ENCODE assay signal across 8 cellular contexts in the genomic region with DNA sequence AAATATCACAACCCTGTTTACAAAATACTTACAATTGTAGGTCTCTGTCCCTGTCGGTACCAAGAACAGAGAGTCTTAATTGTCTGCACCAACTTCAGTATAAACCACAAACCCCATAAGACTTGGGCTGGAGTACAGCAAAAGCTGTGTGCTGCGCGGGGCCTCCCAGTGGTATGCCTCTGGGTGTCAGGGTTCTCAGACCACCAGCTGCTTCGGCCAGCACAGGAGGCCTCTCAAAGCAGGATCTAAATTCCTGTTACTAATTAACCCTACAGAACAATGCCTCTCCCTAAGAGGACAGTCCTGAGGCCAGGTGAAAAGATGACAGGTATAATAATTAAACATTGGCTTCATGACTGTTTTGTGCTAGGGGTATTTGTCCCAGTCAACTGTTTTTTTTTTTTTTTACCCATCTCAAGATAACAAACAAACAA. TPM values are rescaled to one million over a fixed set of nuclear protein-coding genes. Genes with fewer than 3 reads are reported as not detected.
DNase-seq lines count a peak whose midpoint lies in the region; ATAC-seq lines count a peak whose summit lies in the region.

No MANE protein-coding gene starts in this region.

- H3K9me3 Mint-ChIP-seq in activated naive CD8-positive, alpha-beta T cell (ENCODE audit: low read depth) = no peaks in the 10 kb centered on the region
- no peaks in the 10 kb centered on the region for H3K9me3 Mint-ChIP-seq in immature natural killer cell

- no peak overlapping the region for H3K27ac Mint-ChIP-seq in activated naive CD8-positive, alpha-beta T cell
- H3K27ac Mint-ChIP-seq in immature natural killer cell = peak overlapping the region; percentile 24 to 92 (median 89)

- peaks cover 12% of the 10 kb centered on the region for H3K36me3 Mint-ChIP-seq in activated naive CD8-positive, alpha-beta T cell
- H3K36me3 Mint-ChIP-seq in immature natural killer cell = peaks cover 0 to 12% (median 6%) of the 10 kb centered on the region in 3 donors

- H3K9me3 ChIP-seq in subcutaneous abdominal adipose tissue (ENCODE audit: control insufficient read depth in 5 of 5, low read length in 5 of 5) = no peaks in the 10 kb centered on the region

- DNase-seq in immature natural killer cell (peak; percentile 30 to 49 (median 42)), epidermal melanocyte (ENCODE audit: insufficient read length, low spot score) (no peak), GM19240 (ENCODE audit: insufficient read length, low spot score) (no peak)

- H3K4me3 Mint-ChIP-seq in activated naive CD8-positive, alpha-beta T cell = peak overlapping the region; percentile 62
- H3K4me3 Mint-ChIP-seq in immature natural killer cell = peak overlapping the region; percentile 47 to 82 (median 73)

- no peaks in the 10 kb centered on the region for H3K27me3 ChIP-seq in subcutaneous abdominal adipose tissue (ENCODE audit: control insufficient read depth in 5 of 5, insufficient read depth in 4 of 5, low read length in 5 of 5)

- peaks cover 0 to 2% (median 0%) of the 10 kb centered on the region in 5 donors for H3K36me3 ChIP-seq in subcutaneous abdominal adipose tissue (ENCODE audit: control insufficient read depth in 5 of 5, insufficient read depth in 5 of 5, low read length in 5 of 5)

- peaks cover 47% of the 10 kb centered on the region for H3K4me1 Mint-ChIP-seq in activated naive CD8-positive, alpha-beta T cell (ENCODE audit: low read depth)
- peaks cover 52 to 54% of the 10 kb centered on the region in 2 donors for H3K4me1 Mint-ChIP-seq in immature natural killer cell

- peak overlapping the region; percentile 86 for H3K27ac ChIP-seq in subcutaneous abdominal adipose tissue (ENCODE audit: low read depth, low read length)

- peaks cover 0 to 31% (median 26%) of the 10 kb centered on the region in 5 donors for H3K4me1 ChIP-seq in subcutaneous abdominal adipose tissue (ENCODE audit: control insufficient read depth in 5 of 5, insufficient read depth in 5 of 5, low read length in 5 of 5)

- H3K4me3 ChIP-seq in subcutaneous abdominal adipose tissue (ENCODE audit: low read depth in 1 of 5, low read length in 5 of 5) = no peak overlapping the region

- H3K27me3 Mint-ChIP-seq in activated naive CD8-positive, alpha-beta T cell = no peaks in the 10 kb centered on the region
- peaks cover 0 to 7% (median 5%) of the 10 kb centered on the region in 3 donors for H3K27me3 Mint-ChIP-seq in immature natural killer cell (ENCODE audit: low read depth in 3 of 3)

- ATAC-seq in GM18502 (IDR thresholded peaks at IDR 0.05; ENCODE audit: poor library complexity, unreplicated experiment) (peak; percentile 62), HG02981 (IDR thresholded peaks at IDR 0.05; ENCODE audit: unreplicated experiment) (peak; percentile 83), HG02852 (IDR thresholded peaks at IDR 0.05; ENCODE audit: unreplicated experiment) (no peak)

- H3K9ac ChIP-seq in subcutaneous abdominal adipose tissue (ENCODE audit: low read length in 5 of 5) = peak overlapping the region in 1 of 5 donors; percentile 28

RNA-seq across cellular contexts. Expression of a gene that starts 1.0 kb away (rescaled TPM):
- polyA plus RNA-seq in immature natural killer cell = 10 to 100 TPM in 1 of 3 donors, 1 to 10 TPM in 1, under 1 TPM in 1; 0.16 to 16.3 (median 2.6) TPM

Comparison
In these comparisons a context has a peak if more than half of its experiments do, and no peak if none do; other contexts are left out.
1. DNase-seq: peak in immature natural killer cell (3 of 3); none in epidermal melanocyte (single experiment) and GM19240 (single experiment).